1 cellular context compared by ENCODE assay signal in genomic region chr9:81416476-81417298, GRCh38.
TF ChIP-seq lines count a peak whose summit lies in the region.

No MANE protein-coding gene starts in this region.

TF ChIP-seq in IMR-90, 13 proteins besides CTCF, POLR2A, EP300 and RAD21 (continued from another document):
- TF ChIP-seq BHLHE40 (IDR thresholded peaks at IDR 0.05; ENCODE audit: low read depth, low read length) (no peak), CEBPB (IDR thresholded peaks at IDR 0.05; ENCODE audit: low read depth, low read length) (no peak), MAZ (IDR thresholded peaks at IDR 0.05; ENCODE audit: borderline replicate concordance, low read depth, low read length) (no peak), MXI1 (IDR thresholded peaks at IDR 0.05; ENCODE audit: borderline replicate concordance, low read depth, low read length) (no peak), MAFK (IDR thresholded peaks at IDR 0.05; ENCODE audit: low read depth, low read length) (no peak)
